Comparison of ENCODE assay signal across 14 cellular contexts in genomic region chr3:181721369-181721768, GRCh38. TPM values are rescaled to one million over a fixed set of nuclear protein-coding genes. Genes with fewer than 3 reads are reported as not detected.
DNase-seq lines count a peak whose midpoint lies in the region; ATAC-seq and TF ChIP-seq lines count a peak whose summit lies in the region.
"Had no signal": no experiment of that assay in that cellular context is flagged by ENCODE, and none has a peak within 500 bp of the region (broad histone marks: within the 10 kb centered on the region; RNA-seq: fewer than 3 reads in every experiment).

No MANE protein-coding gene starts in this region.

- H2BK15ac ChIP-seq in H9 (ENCODE audit: low read depth, low read length), result no peak overlapping the region
- H2BK15ac ChIP-seq in neuronal stem cell (ENCODE audit: low read length), result no peak overlapping the region

- peaks cover 21% of the 10 kb centered on the region for H3K23me2 ChIP-seq in H9 (ENCODE audit: insufficient read length, low read depth, low read length, poor library complexity, severe bottlenecking)

- H2BK12ac ChIP-seq in H9 (ENCODE audit: insufficient read length, low read depth, low read length) (no peak overlapping the region), neuronal stem cell (ENCODE audit: low read length) (no peak overlapping the region)

- H3K23ac ChIP-seq in H9 (ENCODE audit: insufficient read length, low read depth, low read length) (no peak overlapping the region), neuronal stem cell (ENCODE audit: low read depth, low read length, poor library complexity) (no peak overlapping the region)

- H3K4me3 Mint-ChIP-seq in H9, result peak overlapping the region in 1 of 2 experiments; percentile 43; a peak in 1 of 5 replicates

- H4K20me1 ChIP-seq in H9 (ENCODE audit: control insufficient read depth, insufficient read depth, insufficient read length), result no peaks in the 10 kb centered on the region

- peaks cover 87 to 96% of the 10 kb centered on the region in 2 experiments for H3K4me1 Mint-ChIP-seq in H9

- H3K4me3 ChIP-seq in esophagus (ENCODE audit: low read depth in 1 of 2, low read length in 2 of 2), result no peak overlapping the region
- no peak overlapping the region for H3K4me3 ChIP-seq in neuronal stem cell (ENCODE audit: low read length in 2 of 2)
- H3K4me3 ChIP-seq in vagina, result no peak overlapping the region

- no peak for TF ChIP-seq CTCF in H9 (conservative IDR thresholded peaks at IDR 0.05)
- no peak for TF ChIP-seq CTCF in omental fat pad (IDR thresholded peaks at IDR 0.05)
- TF ChIP-seq CTCF in vagina (IDR thresholded peaks at IDR 0.05), result no peak

- H3K4ac ChIP-seq in H9 (ENCODE audit: low read depth, low read length) (no peak overlapping the region), neuronal stem cell (ENCODE audit: low read length) (no peak overlapping the region)

- peaks cover 13% of the 10 kb centered on the region; the same call in 1 of the 2 replicates for H3K79me2 ChIP-seq in H9 (ENCODE audit: insufficient read depth, low read length)

- no peak overlapping the region for H3T11ph ChIP-seq in H9 (ENCODE audit: low read length)

- no peak overlapping the region for H3K14ac ChIP-seq in H9 (ENCODE audit: insufficient read depth, low read length)
- H3K14ac ChIP-seq in neuronal stem cell (ENCODE audit: low read length), result no peak overlapping the region

- H3K18ac ChIP-seq in H9 (ENCODE audit: insufficient read length, low read depth, low read length) (no peak overlapping the region), neuronal stem cell (ENCODE audit: low read length) (no peak overlapping the region)

- H4K8ac ChIP-seq in H9 (replicated peaks; ENCODE audit: insufficient read length, low read depth, low read length) (no peak overlapping the region), neuronal stem cell (ENCODE audit: low read depth, low read length) (no peak overlapping the region)

- no peaks in the 10 kb centered on the region for H3K9me3 Mint-ChIP-seq in H9

- no peak for DNase-seq in H9
- DNase-seq in neuronal stem cell (ENCODE audit: low spot score), result no peak
- no peak for DNase-seq in omental fat pad (ENCODE audit: low spot score)
- DNase-seq in vagina (ENCODE audit: extremely low spot score in 2 of 2), result no peak
- DNase-seq: AML-193, Caco-2, NCI-H1105, NCI-H1694 treated with DMSO at 0.1 percent for 48 hours, NCI-H446 treated with DMSO at 0.1 percent for 48 hours, SHP77 treated with DMSO at 0.1 percent for 48 hours had no signal

- H3K79me1 ChIP-seq in H9 (ENCODE audit: insufficient read depth, low read depth, low read length, poor library complexity, severe bottlenecking) (no peaks in the 10 kb centered on the region), neuronal stem cell (ENCODE audit: low read depth, low read length) (peaks cover 5% of the 10 kb centered on the region)

- H2AFZ ChIP-seq in H9 (ENCODE audit: low read length), result no peak overlapping the region
- no peak overlapping the region for H2AFZ ChIP-seq in neuronal stem cell (ENCODE audit: low read length)

- H2AK5ac ChIP-seq in H9 (ENCODE audit: insufficient read length, low read length) (no peak overlapping the region), neuronal stem cell (ENCODE audit: low read depth, low read length) (no peak overlapping the region)

- H3K9ac ChIP-seq in H9 (ENCODE audit: extremely low read depth, insufficient read length, low read length), result no peak overlapping the region
- H3K9ac ChIP-seq in neuronal stem cell (ENCODE audit: low read depth, low read length, poor library complexity), result no peak overlapping the region

- H3K36me3 Mint-ChIP-seq in H9 (ENCODE audit: insufficient read depth in 1 of 3, low read depth in 3 of 3), result peaks cover 4 to 56% (median 53%) of the 10 kb centered on the region in 3 experiments; a peak in 5 of 7 replicates

- intact Hi-C loops in vagina (cut with DNase I), result no loop called here

- no CpG with 5 or more reads among the region's 3 CpGs for WGBS in H9 (ENCODE audit: extremely low coverage, insufficient read length, low lambda C conversion rate)
- 15 to 18% methylated on average over 3 of the region's 3 CpGs for WGBS in esophagus, 2 donors
- no CpG with 5 or more reads among the region's 3 CpGs for WGBS in neuronal stem cell (ENCODE audit: extremely low coverage in 2 of 2, insufficient read length in 2 of 2, insufficient replicate concordance in 1 of 2), 2 donors

- no peak overlapping the region for H2BK20ac ChIP-seq in H9 (ENCODE audit: low read depth, low read length, poor library complexity, severe bottlenecking)

- H3K27me3 ChIP-seq in H9 (ENCODE audit: insufficient read depth, low read length) (peaks cover 9% of the 10 kb centered on the region; the same call in 1 of the 2 replicates), esophagus (ENCODE audit: control insufficient read depth in 1 of 2, insufficient read depth in 2 of 2, low read length in 2 of 2) (peaks cover 0 to 2% of the 10 kb centered on the region in 2 donors), neuronal stem cell (ENCODE audit: control insufficient read depth in 3 of 3, insufficient read depth in 3 of 3, low read depth in 1 of 3, low read length in 3 of 3) (no peaks in the 10 kb centered on the region), vagina (peaks cover 5% of the 10 kb centered on the region)

- no peak overlapping the region for H2BK120ac ChIP-seq in H9 (ENCODE audit: low read depth, low read length, poor library complexity, severe bottlenecking)
- no peak overlapping the region for H2BK120ac ChIP-seq in neuronal stem cell (ENCODE audit: low read depth, low read length)

- no peak for TF ChIP-seq POLR2A in vagina (IDR thresholded peaks at IDR 0.05)

- no peaks in the 10 kb centered on the region for H3K36me3 ChIP-seq in esophagus (ENCODE audit: control insufficient read depth in 2 of 2, insufficient read depth in 2 of 2, low read length in 1 of 2)
- H3K36me3 ChIP-seq in neuronal stem cell (replicated peaks in 1 of 2; ENCODE audit: control insufficient read depth in 2 of 2, insufficient read depth in 2 of 2, low read length in 2 of 2), result peaks cover 6 to 74% of the 10 kb centered on the region in 2 donors
- H3K36me3 ChIP-seq in vagina, result no peaks in the 10 kb centered on the region

- H3K27ac Mint-ChIP-seq in H9, result peak overlapping the region in 2 of 3 experiments; percentile 72 to 89; a peak in 3 of 7 replicates

- H4K5ac ChIP-seq in H9 (ENCODE audit: insufficient read length, low read depth, low read length), result no peak overlapping the region

- H2BK5ac ChIP-seq in H9 (ENCODE audit: insufficient read length, low read length), result no peak overlapping the region
- H2BK5ac ChIP-seq in neuronal stem cell (ENCODE audit: low read length), result no peak overlapping the region

- peaks cover 2% of the 10 kb centered on the region for H3K27me3 Mint-ChIP-seq in H9 (ENCODE audit: low read depth)

- H3K9me3 ChIP-seq in H9 (ENCODE audit: control insufficient read depth, low read depth, low read length) (no peaks in the 10 kb centered on the region), esophagus (ENCODE audit: control insufficient read depth in 2 of 2, insufficient read depth in 1 of 2, low read depth in 1 of 2, low read length in 1 of 2) (peaks cover 0 to 3% of the 10 kb centered on the region in 2 donors), neuronal stem cell (replicated peaks in 1 of 2; ENCODE audit: control insufficient read depth in 2 of 2, insufficient read depth in 1 of 2, low read depth in 1 of 2, low read length in 2 of 2) (peaks cover 0 to 4% of the 10 kb centered on the region in 2 donors), vagina (no peaks in the 10 kb centered on the region)
- H3K9me3 ChIP-seq: Caco-2 had no signal

- H3K27ac ChIP-seq in H9 (ENCODE audit: insufficient read length, low read depth, low read length), result no peak overlapping the region
- H3K27ac ChIP-seq in angular gyrus (ENCODE audit: low read depth, low read length), result peak overlapping the region; percentile 77
- H3K27ac ChIP-seq in esophagus (ENCODE audit: low read depth in 2 of 2, low read length in 1 of 2), result peak overlapping the region; percentile 34 to 49
- H3K27ac ChIP-seq in neuronal stem cell (replicated peaks; ENCODE audit: low read length), result peak overlapping the region; percentile 20
- no peak overlapping the region for H3K27ac ChIP-seq in vagina

- H3K4me1 ChIP-seq in H9 (ENCODE audit: insufficient read depth, low read length) (peaks cover 20% of the 10 kb centered on the region), esophagus (ENCODE audit: control insufficient read depth in 2 of 2, insufficient read depth in 2 of 2, low read length in 1 of 2) (peaks cover 0 to 3% of the 10 kb centered on the region in 2 donors), neuronal stem cell (ENCODE audit: control insufficient read depth in 2 of 2, insufficient read depth in 1 of 2, low read depth in 1 of 2, low read length in 2 of 2) (peaks cover 27 to 68% of the 10 kb centered on the region in 2 donors), vagina (peaks cover 13% of the 10 kb centered on the region)

- no peak overlapping the region for H3K56ac ChIP-seq in H9 (ENCODE audit: insufficient read length, low read depth, low read length)

- no peak overlapping the region for H3K4me2 ChIP-seq in H9 (ENCODE audit: insufficient read depth, insufficient read length, low read length)
- H3K4me2 ChIP-seq in neuronal stem cell (ENCODE audit: insufficient read depth, low read length, poor library complexity, severe bottlenecking), result peak overlapping the region; percentile 19

- ATAC-seq in omental fat pad (ENCODE audit: low FRiP score) (no peak), GM21737 (IDR thresholded peaks at IDR 0.05; ENCODE audit: unreplicated experiment) (no peak)

- no peak overlapping the region for H4K91ac ChIP-seq in H9 (ENCODE audit: insufficient read length, low read depth, low read length)
- no peak overlapping the region for H4K91ac ChIP-seq in neuronal stem cell (ENCODE audit: low read depth, low read length, poor library complexity)

RNA-seq across cellular contexts. Expression of gene SOX2, which starts 9.6 kb away (rescaled TPM):
- total RNA-seq in H9 (2021) (307 and 316 TPM in 2 replicates), omental fat pad (not detected), vagina (2.9 TPM)
- polyA plus RNA-seq in esophagus, result 10 to 100 TPM; 23.6 to 31.6 TPM
- 589 TPM for polyA plus RNA-seq in neuronal stem cell (2013, experiment 1 of 2)
- polyA plus RNA-seq in neuronal stem cell (2013, experiment 2 of 2), result 620 TPM
- total RNA-seq: HT1080 had no signal

Comparison
In these comparisons a context has a peak if more than half of its experiments do, and no peak if none do; other contexts are left out.
1. H3K27ac ChIP-seq: peak in angular gyrus (single experiment), esophagus (2 of 2) and neuronal stem cell (single experiment); none in H9 (single experiment) and vagina (single experiment).
2. RNA of gene SOX2, which starts 9.6 kb away (total RNA-seq): 307 to 316 TPM in H9; 2.9 TPM in vagina (single experiment) and not detected in omental fat pad; every median in the first group is over 10 times any median in the second.